11 cellular contexts compared by ENCODE assay signal in genomic region chr13:20219585-20219984, GRCh38. TPM values are rescaled to one million over a fixed set of nuclear protein-coding genes. Genes with fewer than 3 reads are reported as not detected.
A peak's percentile ranks its signal among the peaks of the same experiment; 100 is the strongest.
DNase-seq lines count a peak whose midpoint lies in the region; ATAC-seq and TF ChIP-seq lines count a peak whose summit lies in the region.
"Had no signal": no experiment of that assay in that cellular context is flagged by ENCODE, and none has a peak within 500 bp of the region (broad histone marks: within the 10 kb centered on the region; RNA-seq: fewer than 3 reads in every experiment).

No MANE protein-coding gene starts in this region.

- H3K27ac ChIP-seq in aorta (ENCODE audit: low read depth in 1 of 2, low read length in 2 of 2) (no peak overlapping the region), PC-9 (no peak overlapping the region), GM23338 (ENCODE audit: low read depth) (no peak overlapping the region)

- no peaks in the 10 kb centered on the region for H3F3A ChIP-seq in PC-9 (ENCODE audit: insufficient read depth, low read depth)
- no peaks in the 10 kb centered on the region for H3F3A ChIP-seq in GM23338 (replicated peaks; ENCODE audit: low read depth)

- H3K4me3 ChIP-seq in aorta (ENCODE audit: low read length in 2 of 2) (no peak overlapping the region), PC-9 (no peak overlapping the region), GM23338 (no peak overlapping the region)

- H3K36me3 ChIP-seq in aorta (ENCODE audit: control insufficient read depth in 1 of 2, insufficient read depth in 2 of 2, low read length in 1 of 2), result no peaks in the 10 kb centered on the region
- no peaks in the 10 kb centered on the region for H3K36me3 ChIP-seq in PC-9 (ENCODE audit: low read depth)
- no peaks in the 10 kb centered on the region for H3K36me3 ChIP-seq in GM23338 (ENCODE audit: insufficient read depth)

- H3K27me3 ChIP-seq in aorta (ENCODE audit: control insufficient read depth in 1 of 2, insufficient read depth in 2 of 2, low read length in 1 of 2), result peaks cover 0 to 1% of the 10 kb centered on the region in 2 donors
- H3K27me3 ChIP-seq in PC-9 (ENCODE audit: insufficient read depth, low read depth), result peaks cover 3% of the 10 kb centered on the region; the same call in 1 of the 2 replicates
- H3K27me3 ChIP-seq in GM23338 (ENCODE audit: insufficient read depth), result no peaks in the 10 kb centered on the region

- no peaks in the 10 kb centered on the region for H3K79me2 ChIP-seq in PC-9 (ENCODE audit: low read depth)
- no peaks in the 10 kb centered on the region for H3K79me2 ChIP-seq in GM23338 (replicated peaks; ENCODE audit: insufficient read depth)

- H2AFZ ChIP-seq in PC-9 (no peak overlapping the region), GM23338 (no peak overlapping the region)

- no peak for TF ChIP-seq CTCF in PC-9 (conservative IDR thresholded peaks at IDR 0.05)
- no peak for TF ChIP-seq CTCF in GM23338 (conservative IDR thresholded peaks at IDR 0.05; ENCODE audit: low read depth in 2 of 2)

- H4K20me1 ChIP-seq in PC-9 (ENCODE audit: insufficient read depth) (no peaks in the 10 kb centered on the region), GM23338 (replicated peaks; ENCODE audit: insufficient read depth) (no peaks in the 10 kb centered on the region)

- peak overlapping the region; percentile 51 for H3K4me3 Mint-ChIP-seq in activated T-helper 1 cell treated with anti-CD3 and anti-CD28 coated beads, Interleukin-12 subunit alpha, Interleukin-12 subunit beta, Interleukin-2, Interleukin-4 antibody, amounts not matched to agents 30 ng/mL and 10 ng/mL and 1 ng/mL, durations not matched to agents 14 hours and 24 hours and 36 hours
- no peak overlapping the region for H3K4me3 Mint-ChIP-seq in GM23338

- no TSS peak for BruUV-seq in PC-9 (replicated peaks; lab: Mats Ljungman, UMichigan)

- no peaks in the 10 kb centered on the region for H3K9me3 Mint-ChIP-seq in activated T-helper 1 cell treated with anti-CD3 and anti-CD28 coated beads, Interleukin-12 subunit alpha, Interleukin-12 subunit beta, Interleukin-2, Interleukin-4 antibody, amounts not matched to agents 30 ng/mL and 10 ng/mL and 1 ng/mL, durations not matched to agents 14 hours and 24 hours and 36 hours
- H3K9me3 Mint-ChIP-seq in GM23338, result 0 out of 3 replicates have a peak, but pooled peaks cover 2% of the 10 kb centered on the region

- DNase-seq in activated T-helper 1 cell treated with anti-CD3 and anti-CD28 coated beads, Interleukin-12 subunit alpha, Interleukin-12 subunit beta, Interleukin-2, Interleukin-4 antibody, amounts not matched to agents 30 ng/mL and 10 ng/mL and 1 ng/mL, durations not matched to agents 14 hours and 24 hours and 36 hours (ENCODE audit: low spot score), result no peak
- DNase-seq in aorta, result no peak
- DNase-seq in PC-9, result no peak
- DNase-seq in GM03348 (ENCODE audit: low spot score), result no peak
- no peak for DNase-seq in GM23338 (ENCODE audit: low spot score)
- DNase-seq: NCI-H510A treated with DMSO at 0.1 percent for 48 hours; stimulated activated CD4-positive, alpha-beta T cell treated with anti-CD3 and anti-CD28 coated beads, Interleukin-2, amount 100 ng/mL, for 48 hours had no signal

- H3K4me1 ChIP-seq in aorta (ENCODE audit: control insufficient read depth in 1 of 2, insufficient read depth in 2 of 2, low read length in 2 of 2), result no peaks in the 10 kb centered on the region
- no peaks in the 10 kb centered on the region for H3K4me1 ChIP-seq in PC-9 (replicated peaks; ENCODE audit: insufficient read depth)
- no peaks in the 10 kb centered on the region for H3K4me1 ChIP-seq in GM23338 (ENCODE audit: insufficient read depth)

- H3K4me2 ChIP-seq in PC-9 (no peak overlapping the region), GM23338 (no peak overlapping the region)

- peaks cover 19% of the 10 kb centered on the region for H3K27me3 Mint-ChIP-seq in activated T-helper 1 cell treated with anti-CD3 and anti-CD28 coated beads, Interleukin-12 subunit alpha, Interleukin-12 subunit beta, Interleukin-2, Interleukin-4 antibody, amounts not matched to agents 30 ng/mL and 10 ng/mL and 1 ng/mL, durations not matched to agents 14 hours and 24 hours and 36 hours (ENCODE audit: insufficient read depth)
- peaks cover 3% of the 10 kb centered on the region for H3K27me3 Mint-ChIP-seq in GM23338 (ENCODE audit: insufficient read depth, low read depth, poor library complexity)

- intact Hi-C loops in activated T-helper 1 cell treated with anti-CD3 and anti-CD28 coated beads, Interleukin-12 subunit alpha, Interleukin-12 subunit beta, Interleukin-2, Interleukin-4 antibody, amounts not matched to agents 30 ng/mL and 10 ng/mL and 1 ng/mL, durations not matched to agents 14 hours and 24 hours and 36 hours (cut with micrococcal nuclease), result no loop called here
- intact Hi-C loops in aorta (cut with DNase I) (no loop called here), PC-9 (cut with micrococcal nuclease; ENCODE audit: unreplicated experiment) (no loop called here)

- H3K4me1 Mint-ChIP-seq in activated T-helper 1 cell treated with anti-CD3 and anti-CD28 coated beads, Interleukin-12 subunit alpha, Interleukin-12 subunit beta, Interleukin-2, Interleukin-4 antibody, amounts not matched to agents 30 ng/mL and 10 ng/mL and 1 ng/mL, durations not matched to agents 14 hours and 24 hours and 36 hours (ENCODE audit: low read depth), result peaks cover 26% of the 10 kb centered on the region
- peaks cover under 1% of the 10 kb centered on the region; the same call in 2 of the 3 replicates for H3K4me1 Mint-ChIP-seq in GM23338

- ATAC-seq in GM18867 (IDR thresholded peaks at IDR 0.05; ENCODE audit: unreplicated experiment), result peak; percentile 98
- peak; percentile 84 for ATAC-seq in GM21423 (IDR thresholded peaks at IDR 0.05; ENCODE audit: unreplicated experiment)
- peak; percentile 87 for ATAC-seq in HG03175 (IDR thresholded peaks at IDR 0.05; ENCODE audit: unreplicated experiment)
- no peak for ATAC-seq in aorta (ENCODE audit: low FRiP score)
- ATAC-seq in GM23338, result no peak

- no peaks in the 10 kb centered on the region for H3K9me2 ChIP-seq in PC-9 (ENCODE audit: insufficient read depth)
- no peaks in the 10 kb centered on the region for H3K9me2 ChIP-seq in GM23338 (ENCODE audit: insufficient read depth)

- CTCF ChIA-PET in PC-9 (lab: Charles Lee), result no interaction called here

- peak overlapping the region; percentile 78 for H3K27ac Mint-ChIP-seq in activated T-helper 1 cell treated with anti-CD3 and anti-CD28 coated beads, Interleukin-12 subunit alpha, Interleukin-12 subunit beta, Interleukin-2, Interleukin-4 antibody, amounts not matched to agents 30 ng/mL and 10 ng/mL and 1 ng/mL, durations not matched to agents 14 hours and 24 hours and 36 hours
- no peak overlapping the region for H3K27ac Mint-ChIP-seq in GM23338

- POLR2A ChIA-PET in PC-9 (lab: Charles Lee; ENCODE audit: unreplicated experiment), result no interaction called here

- peaks cover 4% of the 10 kb centered on the region for H3K36me3 Mint-ChIP-seq in activated T-helper 1 cell treated with anti-CD3 and anti-CD28 coated beads, Interleukin-12 subunit alpha, Interleukin-12 subunit beta, Interleukin-2, Interleukin-4 antibody, amounts not matched to agents 30 ng/mL and 10 ng/mL and 1 ng/mL, durations not matched to agents 14 hours and 24 hours and 36 hours (ENCODE audit: low read depth)
- no peaks in the 10 kb centered on the region for H3K36me3 Mint-ChIP-seq in GM23338 (ENCODE audit: low read depth)

- H3K9me3 ChIP-seq in aorta (ENCODE audit: control insufficient read depth, low read length) (peaks cover 4% of the 10 kb centered on the region), PC-9 (ENCODE audit: insufficient read depth, low read depth) (no peaks in the 10 kb centered on the region)

RNA-seq across cellular contexts. Expression of gene GJB6, which starts 12.5 kb away (rescaled TPM):
- 0.76 and 0.99 TPM in 2 replicates for total RNA-seq in activated T-helper 1 cell treated with anti-CD3 and anti-CD28 coated beads, Interleukin-12 subunit alpha, Interleukin-12 subunit beta, Interleukin-2, Interleukin-4 antibody, amounts not matched to agents 30 ng/mL and 10 ng/mL and 1 ng/mL, durations not matched to agents 14 hours and 24 hours and 36 hours
- total RNA-seq in aorta (not detected), PC-9 (2021) (not detected in 2 replicates)
- polyA plus RNA-seq in aorta (under 1 TPM in 1 of 2 donors, not detected in 1; 0.25 TPM), GM23338 (2016; fragmentation: Nextera tagmentation; extraction: Ambion mirVana) (not detected in 2 replicates)
- total RNA-seq in GM23338 (2014; rRNA removed; shearing (Covaris generic)), result not detected in 2 replicates
- total RNA-seq: glomerular endothelial cell had no signal

RNA-seq across cellular contexts. Expression of gene GJB2, which starts 26.8 kb away (rescaled TPM):
- 2.9 TPM in 2 replicates for total RNA-seq in activated T-helper 1 cell treated with anti-CD3 and anti-CD28 coated beads, Interleukin-12 subunit alpha, Interleukin-12 subunit beta, Interleukin-2, Interleukin-4 antibody, amounts not matched to agents 30 ng/mL and 10 ng/mL and 1 ng/mL, durations not matched to agents 14 hours and 24 hours and 36 hours
- total RNA-seq in aorta, result 1 to 10 TPM in 1 of 2 donors, under 1 TPM in 1; 0.23 to 3.3 TPM
- polyA plus RNA-seq in aorta, result under 1 TPM; 0.28 to 0.88 TPM
- total RNA-seq in PC-9 (2021), result 4.2 and 5.5 TPM in 2 replicates
- not detected in 2 replicates for total RNA-seq in GM23338 (2014; rRNA removed; shearing (Covaris generic))
- polyA plus RNA-seq in GM23338 (2016; fragmentation: Nextera tagmentation; extraction: Ambion mirVana), result not detected in 2 replicates
- total RNA-seq: glomerular endothelial cell had no signal

RNA-seq across cellular contexts. Expression of gene GJA3, which starts 58.7 kb away (rescaled TPM):
- total RNA-seq in activated T-helper 1 cell treated with anti-CD3 and anti-CD28 coated beads, Interleukin-12 subunit alpha, Interleukin-12 subunit beta, Interleukin-2, Interleukin-4 antibody, amounts not matched to agents 30 ng/mL and 10 ng/mL and 1 ng/mL, durations not matched to agents 14 hours and 24 hours and 36 hours, result not detected in 2 replicates
- total RNA-seq in aorta (under 1 TPM; 0.19 to 0.42 TPM), PC-9 (2021) (0.15 TPM in 1 of 2 replicates, not detected in the other)
- polyA plus RNA-seq in aorta (under 1 TPM in 1 of 2 donors, not detected in 1; 0.03 TPM), GM23338 (2016; fragmentation: Nextera tagmentation; extraction: Ambion mirVana) (0.19 and 0.23 TPM in 2 replicates)
- 0.17 and 1.2 TPM in 2 replicates for total RNA-seq in GM23338 (2014; rRNA removed; shearing (Covaris generic))

Comparison
In these comparisons a context has a peak if more than half of its experiments do, and no peak if none do; other contexts are left out.
1. ATAC-seq: peak in GM18867 (single experiment), GM21423 (single experiment) and HG03175 (single experiment); none in aorta (single experiment) and GM23338 (single experiment).